Comparison of ENCODE assay signal across 9 cellular contexts in the genomic region with DNA sequence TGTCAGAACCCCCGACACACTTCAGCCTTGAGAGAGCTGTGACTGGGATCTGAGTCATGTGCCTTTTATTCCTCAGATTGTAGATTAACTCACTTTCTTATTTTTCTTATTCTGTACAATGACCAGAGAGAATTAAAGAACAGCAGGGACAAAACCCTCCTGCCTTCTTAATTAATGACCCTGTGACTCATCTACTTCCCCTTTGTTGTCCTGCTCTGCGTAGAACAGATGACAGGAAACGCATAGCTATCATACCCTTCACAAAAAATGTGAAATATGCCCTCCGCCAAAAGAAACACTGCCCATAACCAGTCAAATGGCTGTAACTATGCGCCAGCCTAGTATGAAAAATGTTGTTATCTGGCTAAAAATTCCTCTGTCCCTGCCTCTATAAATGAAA. TPM values are rescaled to one million over a fixed set of nuclear protein-coding genes. Genes with fewer than 3 reads are reported as not detected.
DNase-seq lines count a peak whose midpoint lies in the region; ATAC-seq and TF ChIP-seq lines count a peak whose summit lies in the region.
"Had no signal": no experiment of that assay in that cellular context is flagged by ENCODE, and none has a peak within 500 bp of the region (broad histone marks: within the 10 kb centered on the region; RNA-seq: fewer than 3 reads in every experiment).

No MANE protein-coding gene starts in this region.

- DNase-seq in AG20443 (ENCODE audit: low spot score), result peak; percentile 91
- peak; percentile 86 for DNase-seq in LoVo (ENCODE audit: low spot score)
- peak; percentile 94 for DNase-seq in astrocyte of the spinal cord (ENCODE audit: low read depth, low spot score)
- DNase-seq in lower lobe of right lung, result no peak
- DNase-seq: gastrocnemius medialis had no signal

- intact Hi-C loops in lower lobe of right lung (cut with DNase I), result loop anchor here (10.0 kb wide), 1 partner anchor 106 kb away; no protein-coding TSS in a partner anchor

- H3K4me1 ChIP-seq in lower lobe of right lung, result peaks cover 21% of the 10 kb centered on the region
- H3K4me1 ChIP-seq: gastrocnemius medialis had no signal

- H3K27me3 ChIP-seq in lower lobe of right lung (ENCODE audit: low read depth), result no peaks in the 10 kb centered on the region
- H3K27me3 ChIP-seq: gastrocnemius medialis had no signal

- no peak for TF ChIP-seq CTCF in astrocyte of the spinal cord (IDR thresholded peaks at IDR 0.05; ENCODE audit: low read depth, low read length)
- TF ChIP-seq CTCF in lower lobe of right lung (IDR thresholded peaks at IDR 0.05), result no peak

- no peaks in the 10 kb centered on the region for H3K36me3 ChIP-seq in lower lobe of right lung
- H3K36me3 ChIP-seq: gastrocnemius medialis had no signal

- no peaks in the 10 kb centered on the region for H3K9me3 ChIP-seq in lower lobe of right lung
- H3K9me3 ChIP-seq: gastrocnemius medialis had no signal

- peak overlapping the region; percentile 72 for H3K27ac ChIP-seq in lower lobe of right lung
- H3K27ac ChIP-seq: gastrocnemius medialis had no signal

- no peak overlapping the region for H3K4me3 ChIP-seq in astrocyte of the spinal cord (ENCODE audit: low read depth, low read length)
- no peak overlapping the region for H3K4me3 ChIP-seq in lower lobe of right lung
- H3K4me3 ChIP-seq: gastrocnemius medialis had no signal

- in situ Hi-C loops in astrocyte of the spinal cord (cut with HindIII; ENCODE audit: low sequenced_read_pairs), result no loop called here

- ATAC-seq in lower lobe of right lung (peak; percentile 78 to 79), HG03439 (IDR thresholded peaks at IDR 0.05; ENCODE audit: unreplicated experiment) (no peak), GM19351 (IDR thresholded peaks at IDR 0.05; ENCODE audit: unreplicated experiment) (no peak), GM19467 (IDR thresholded peaks at IDR 0.05; ENCODE audit: unreplicated experiment) (no peak), HG03045 (IDR thresholded peaks at IDR 0.05; ENCODE audit: unreplicated experiment) (no peak)

RNA-seq across cellular contexts. Expression of a gene that starts 9.1 kb away (rescaled TPM):
- 18.4 TPM for total RNA-seq in lower lobe of right lung

Comparison
In these comparisons a context has a peak if more than half of its experiments do, and no peak if none do; other contexts are left out.
1. ATAC-seq: peak in lower lobe of right lung (2 of 2); none in HG03439 (single experiment), GM19351 (single experiment), GM19467 (single experiment) and HG03045 (single experiment).